1 cellular context compared by ENCODE assay signal in genomic region chr16:65754799-65755691, GRCh38.
TF ChIP-seq lines count a peak whose summit lies in the region.

No MANE protein-coding gene starts in this region.

TF ChIP-seq in SK-N-SH, 30 proteins besides CTCF, POLR2A, EP300 and RAD21 (continued from another document):
- no peak for TF ChIP-seq REST (IDR thresholded peaks at IDR 0.05; ENCODE audit: low read depth, low read length)
- peak; percentile 32; the same call in 1 of the 2 replicates for TF ChIP-seq NFIC (IDR thresholded peaks at IDR 0.05; ENCODE audit: borderline replicate concordance)
- TF ChIP-seq RFX5 (IDR thresholded peaks at IDR 0.05; ENCODE audit: low read length) = no peak
- TF ChIP-seq TEAD4 (IDR thresholded peaks at IDR 0.05; ENCODE audit: borderline replicate concordance, insufficient read depth) = no peak
- no peak for TF ChIP-seq MEF2A (IDR thresholded peaks at IDR 0.05; ENCODE audit: borderline replicate concordance, low read depth)
- TF ChIP-seq YY1 (IDR thresholded peaks at IDR 0.05; ENCODE audit: low read depth) = no peak
- TF ChIP-seq USF2 (IDR thresholded peaks at IDR 0.05; ENCODE audit: borderline replicate concordance, low read depth, low read length) = no peak
- no peak for TF ChIP-seq IRF3 (IDR thresholded peaks at IDR 0.05; ENCODE audit: low read depth, low read length)
- TF ChIP-seq PBX3 (IDR thresholded peaks at IDR 0.05) = peak; percentile 84
